Comparison of ENCODE assay signal across 2 cellular contexts in the genomic region with DNA sequence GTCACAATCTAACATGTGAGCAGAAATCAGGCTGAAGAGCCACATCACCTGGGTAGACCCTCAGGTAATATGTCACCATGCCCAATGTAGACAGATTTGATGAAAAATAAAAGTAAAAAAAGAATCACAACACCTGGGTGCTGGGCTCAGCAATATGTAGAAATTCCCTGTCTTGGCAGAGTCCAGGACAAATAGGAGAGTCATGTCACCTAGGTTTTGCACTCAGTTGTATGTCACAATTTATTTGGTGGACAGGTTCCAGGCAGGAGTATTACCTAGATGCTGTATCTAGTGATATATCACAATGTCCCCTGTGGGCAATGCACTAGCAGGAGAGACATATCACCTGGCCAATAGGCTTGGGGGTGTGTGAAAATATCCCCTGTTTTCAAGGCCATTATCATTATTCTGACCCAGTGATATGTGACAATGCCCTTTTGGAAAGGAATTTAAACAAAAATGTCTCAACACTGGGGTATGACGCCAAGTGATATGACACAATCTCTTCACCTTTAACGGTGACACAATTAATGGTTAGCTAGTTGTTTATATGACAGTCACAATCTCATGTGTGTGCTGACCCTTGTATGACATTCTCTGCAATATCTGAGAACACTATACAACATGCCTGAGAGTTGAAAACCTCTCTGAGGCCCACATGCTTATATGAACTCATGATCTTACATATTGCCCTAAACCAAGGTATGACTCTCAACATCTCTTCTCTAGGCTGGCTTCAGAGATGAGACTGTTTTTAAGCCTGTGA. TPM values are rescaled to one million over a fixed set of nuclear protein-coding genes. Genes with fewer than 3 reads are reported as not detected.
"Had no signal": no experiment of that assay in that cellular context is flagged by ENCODE, and none has a peak within 500 bp of the region (broad histone marks: within the 10 kb centered on the region; RNA-seq: fewer than 3 reads in every experiment).

No MANE protein-coding gene starts in this region.

RNA-seq across cellular contexts. Expression of gene BPY2C, which starts 1.4 kb away (rescaled TPM):
- total RNA-seq: G401, GM12878 had no signal
